ENCODE assay signal across 13 cellular contexts in the genomic region with DNA sequence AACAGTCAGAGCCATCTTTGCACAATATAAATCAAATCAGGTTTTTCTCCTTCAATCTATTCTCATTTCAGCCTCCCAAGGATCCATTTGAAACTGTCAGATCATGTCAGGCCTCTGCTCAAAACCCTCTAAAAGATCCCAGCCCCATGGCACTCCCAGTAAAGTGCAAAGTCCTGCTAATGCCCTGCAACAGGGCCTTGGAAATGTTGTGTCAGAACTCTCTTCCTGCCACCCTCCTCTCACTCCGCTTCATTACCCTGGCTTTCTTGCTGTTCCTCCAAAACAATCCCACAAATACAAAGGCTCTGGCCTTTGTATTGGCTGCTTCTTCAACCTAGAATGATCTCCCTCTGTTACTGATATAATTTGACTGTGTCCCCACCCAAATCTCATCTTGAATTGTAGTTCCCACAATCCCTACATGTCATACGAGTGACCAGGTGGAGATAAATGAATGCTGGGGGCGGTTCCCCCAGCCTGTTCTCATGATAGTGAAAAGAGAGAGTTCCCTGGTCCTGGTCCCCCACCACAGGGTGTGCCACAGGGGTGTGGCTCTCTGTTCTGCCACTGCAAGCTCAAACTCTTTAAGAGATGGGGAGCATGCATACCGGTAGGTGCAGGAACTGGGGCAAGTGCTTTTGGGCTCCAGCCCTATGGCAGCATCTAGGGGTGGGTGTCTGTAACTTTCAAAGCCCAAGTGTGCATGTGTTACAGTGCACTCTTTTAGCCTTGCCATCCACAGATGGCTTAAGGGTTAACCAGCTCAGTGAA. TPM values are rescaled to one million over a fixed set of nuclear protein-coding genes. Genes with fewer than 3 reads are reported as not detected.
DNase-seq lines count a peak whose midpoint lies in the region; ATAC-seq and TF ChIP-seq lines count a peak whose summit lies in the region.
"Had no signal": no experiment of that assay in that cellular context is flagged by ENCODE, and none has a peak within 500 bp of the region (broad histone marks: within the 10 kb centered on the region; RNA-seq: fewer than 3 reads in every experiment).

No MANE protein-coding gene starts in this region.

- H3K4me3 ChIP-seq in colonic mucosa, result peak overlapping the region; percentile 19
- H3K4me3 ChIP-seq in mucosa of stomach (ENCODE audit: low read length), result no peak overlapping the region
- H3K4me3 ChIP-seq in upper lobe of right lung, result peak overlapping the region; percentile 16
- H3K4me3 ChIP-seq: BLaER1, gastroesophageal sphincter had no signal

- H3K9ac ChIP-seq in colonic mucosa (ENCODE audit: low read depth in 2 of 2, low read length in 2 of 2) (peak overlapping the region in 1 of 2 donors; percentile 74), mucosa of stomach (ENCODE audit: low read length) (peak overlapping the region; percentile 19)
- H3K9ac ChIP-seq: BLaER1 had no signal

- no peaks in the 10 kb centered on the region for H3K9me3 ChIP-seq in colonic mucosa
- no peaks in the 10 kb centered on the region for H3K9me3 ChIP-seq in mucosa of stomach (ENCODE audit: control insufficient read depth, low read length)
- no peaks in the 10 kb centered on the region for H3K9me3 ChIP-seq in upper lobe of right lung

- no peak for DNase-seq in activated naive CD8-positive, alpha-beta T cell treated with anti-CD3 and anti-CD28 coated beads, Interleukin-2, amount 50 U/mL, for 24 hours
- no peak for DNase-seq in activated naive CD8-positive, alpha-beta T cell treated with anti-CD3 and anti-CD28 coated beads for 36 hours
- DNase-seq in colonic mucosa, result peak; percentile 70
- DNase-seq in upper lobe of right lung, result no peak
- DNase-seq in OCI-M2 (lab: John Stamatoyannopoulos, UW; ENCODE audit: unreplicated experiment), result no peak
- no peak for DNase-seq in NCI-H774 (lab: John Stamatoyannopoulos, UW)
- DNase-seq: caudate nucleus had no signal

- H3K4me1 ChIP-seq in colonic mucosa (no peaks in the 10 kb centered on the region), mucosa of stomach (ENCODE audit: control insufficient read depth, insufficient read depth, low read length) (peaks cover 13% of the 10 kb centered on the region), upper lobe of right lung (peaks cover 8% of the 10 kb centered on the region)
- H3K4me1 ChIP-seq: BLaER1, gastroesophageal sphincter had no signal

- H3K27ac Mint-ChIP-seq in activated naive CD8-positive, alpha-beta T cell treated with anti-CD3 and anti-CD28 coated beads, Interleukin-2, amount 50 U/mL, for 24 hours, result no peak overlapping the region
- no peak overlapping the region for H3K27ac Mint-ChIP-seq in activated naive CD8-positive, alpha-beta T cell treated with anti-CD3 and anti-CD28 coated beads for 36 hours
- H3K27ac Mint-ChIP-seq: memory B cell; T-helper 1 cell treated with Interleukin-12 subunit alpha and Interleukin-12 subunit beta and Interleukin-4 antibody, amounts not matched to agents 30 μg/mL and 1 μg/mL, for 36 hours had no signal

- H3K27me3 ChIP-seq in colonic mucosa (no peaks in the 10 kb centered on the region), mucosa of stomach (ENCODE audit: control insufficient read depth, insufficient read depth, low read length) (no peaks in the 10 kb centered on the region), upper lobe of right lung (no peaks in the 10 kb centered on the region)
- H3K27me3 ChIP-seq: BLaER1 had no signal

- H3K27ac ChIP-seq in colonic mucosa (peak overlapping the region; percentile 71), upper lobe of right lung (peak overlapping the region; percentile 72)
- H3K27ac ChIP-seq: BLaER1 had no signal

- peaks cover 10% of the 10 kb centered on the region for H3K9me3 Mint-ChIP-seq in activated naive CD8-positive, alpha-beta T cell treated with anti-CD3 and anti-CD28 coated beads, Interleukin-2, amount 50 U/mL, for 24 hours
- peaks cover 2% of the 10 kb centered on the region for H3K9me3 Mint-ChIP-seq in activated naive CD8-positive, alpha-beta T cell treated with anti-CD3 and anti-CD28 coated beads for 36 hours
- H3K9me3 Mint-ChIP-seq: T-helper 1 cell treated with Interleukin-12 subunit alpha and Interleukin-12 subunit beta and Interleukin-4 antibody, amounts not matched to agents 30 μg/mL and 1 μg/mL, for 36 hours had no signal

- peaks cover 6% of the 10 kb centered on the region for H3K27me3 Mint-ChIP-seq in activated naive CD8-positive, alpha-beta T cell treated with anti-CD3 and anti-CD28 coated beads, Interleukin-2, amount 50 U/mL, for 24 hours
- no peaks in the 10 kb centered on the region for H3K27me3 Mint-ChIP-seq in activated naive CD8-positive, alpha-beta T cell treated with anti-CD3 and anti-CD28 coated beads for 36 hours

- no peak overlapping the region for H3K4me3 Mint-ChIP-seq in activated naive CD8-positive, alpha-beta T cell treated with anti-CD3 and anti-CD28 coated beads, Interleukin-2, amount 50 U/mL, for 24 hours
- H3K4me3 Mint-ChIP-seq in activated naive CD8-positive, alpha-beta T cell treated with anti-CD3 and anti-CD28 coated beads for 36 hours, result no peak overlapping the region
- H3K4me3 Mint-ChIP-seq: memory B cell; T-helper 1 cell treated with Interleukin-12 subunit alpha and Interleukin-12 subunit beta and Interleukin-4 antibody, amounts not matched to agents 30 μg/mL and 1 μg/mL, for 36 hours had no signal

- ATAC-seq in activated naive CD8-positive, alpha-beta T cell treated with anti-CD3 and anti-CD28 coated beads, Interleukin-2, amount 50 U/mL, for 24 hours, result peak; percentile 47
- peak; percentile 22 for ATAC-seq in upper lobe of right lung
- no peak for ATAC-seq in GM21528 (IDR thresholded peaks at IDR 0.05; ENCODE audit: low FRiP score, unreplicated experiment)

- peaks cover 9% of the 10 kb centered on the region for H3K4me1 Mint-ChIP-seq in activated naive CD8-positive, alpha-beta T cell treated with anti-CD3 and anti-CD28 coated beads, Interleukin-2, amount 50 U/mL, for 24 hours
- peaks cover 5% of the 10 kb centered on the region for H3K4me1 Mint-ChIP-seq in activated naive CD8-positive, alpha-beta T cell treated with anti-CD3 and anti-CD28 coated beads for 36 hours
- H3K4me1 Mint-ChIP-seq: memory B cell had no signal

- TF ChIP-seq CTCF in colonic mucosa (IDR thresholded peaks at IDR 0.05) (no peak), upper lobe of right lung (IDR thresholded peaks at IDR 0.05) (no peak)

- peaks cover 2% of the 10 kb centered on the region for H3K36me3 Mint-ChIP-seq in activated naive CD8-positive, alpha-beta T cell treated with anti-CD3 and anti-CD28 coated beads, Interleukin-2, amount 50 U/mL, for 24 hours (ENCODE audit: low read depth)
- H3K36me3 Mint-ChIP-seq in activated naive CD8-positive, alpha-beta T cell treated with anti-CD3 and anti-CD28 coated beads for 36 hours, result no peaks in the 10 kb centered on the region

- H3K36me3 ChIP-seq in colonic mucosa (no peaks in the 10 kb centered on the region), mucosa of stomach (ENCODE audit: control insufficient read depth, insufficient read depth, low read length) (no peaks in the 10 kb centered on the region), upper lobe of right lung (no peaks in the 10 kb centered on the region)
- H3K36me3 ChIP-seq: BLaER1, gastroesophageal sphincter had no signal

- intact Hi-C loops in colonic mucosa (cut with DNase I) (no loop called here), upper lobe of right lung (cut with DNase I) (no loop called here)

RNA-seq across cellular contexts. Expression of gene TRA2B, which starts 22.9 kb away (rescaled TPM):
- total RNA-seq in activated naive CD8-positive, alpha-beta T cell treated with anti-CD3 and anti-CD28 coated beads for 36 hours, result 100 to 1,000 TPM; 289 to 291 TPM
- total RNA-seq in colonic mucosa, result 100 to 1,000 TPM in 1 of 2 donors, 10 to 100 TPM in 1; 98.8 to 140 TPM
- 92.7 TPM for total RNA-seq in upper lobe of right lung
